19 cellular contexts compared by ENCODE assay signal in genomic region chr1:53689223-53689622, GRCh38. TPM values are rescaled to one million over a fixed set of nuclear protein-coding genes. Genes with fewer than 3 reads are reported as not detected.
"Had no signal": no experiment of that assay in that cellular context is flagged by ENCODE, and none has a peak within 500 bp of the region (broad histone marks: within the 10 kb centered on the region; RNA-seq: fewer than 3 reads in every experiment).

No MANE protein-coding gene starts in this region.

- H3K36me3 ChIP-seq: SJSA1 had no signal

- H3K9me3 ChIP-seq: SJSA1 had no signal

- H3K4me3 ChIP-seq: SJSA1, SK-N-MC had no signal

- H3K4me3 Mint-ChIP-seq: IgD-negative memory B cell had no signal

- H3K36me3 Mint-ChIP-seq: IgD-negative memory B cell had no signal

- H3K27ac ChIP-seq: SJSA1, SK-N-MC had no signal

- DNase-seq: KBM-7, NCI-H1092 treated with DMSO at 0.1 percent for 48 hours, NCI-H1436, NCI-H187, NCI-H2029, NCI-H2081 treated with DMSO at 0.1 percent for 48 hours, NCI-H2171, NCI-H226, NCI-H446, NCI-H510A, NCI-H524 treated with DMSO at 0.1 percent for 48 hours, NCI-H69, NCI-H774, Right ventricle myocardium superior, SIG-M5 had no signal

- H3K27me3 ChIP-seq: SJSA1 had no signal

RNA-seq across cellular contexts. Expression of gene GLIS1, which starts 49.7 kb away (rescaled TPM):
- total RNA-seq: T-helper 1 cell treated with Interleukin-12 subunit alpha and Interleukin-12 subunit beta and Interleukin-4 antibody, amounts not matched to agents 30 ng/mL and 1 ng/mL, for 36 hours had no signal
- polyA plus RNA-seq: IgD-negative memory B cell had no signal
